Comparison of ENCODE assay signal across 8 cellular contexts in genomic region chr7:44581907-44582603, GRCh38. TPM values are rescaled to one million over a fixed set of nuclear protein-coding genes. Genes with fewer than 3 reads are reported as not detected.
DNase-seq lines count a peak whose midpoint lies in the region; ATAC-seq, FAIRE-seq and TF ChIP-seq lines count a peak whose summit lies in the region.

TMED4 (minus strand) TSS chr7:44582231; CDS start chr7:44582206, 25 bp downstream.

- peak within 1 kb of the TSS; percentile 73 for H3K4ac ChIP-seq in trophoblast cell (ENCODE audit: low read depth, low read length)

- CTCF ChIA-PET in T-cell (lab: Charles Lee): interaction anchor here (0.6 to 1.4 kb wide), 7 partner anchors 8 to 553 kb away, joined by 3 to 6 read pairs (median 3); partner anchors contain the start of genes DDX56 (in 1 of the 2) and OGDH (in 1 of the 2)

- H2AK5ac ChIP-seq in trophoblast cell (ENCODE audit: low read length): peak within 1 kb of the TSS; percentile 62

- peak within 1 kb of the TSS; percentile 14 for H2BK5ac ChIP-seq in trophoblast cell (ENCODE audit: low read depth, low read length, poor library complexity)

- no peak within 1 kb of the TSS for H3K23ac ChIP-seq in trophoblast cell (ENCODE audit: low read length)

- no peak within 1 kb of the TSS for H2BK12ac ChIP-seq in trophoblast cell (ENCODE audit: low read length)

- WGBS in adipose tissue, 3 donors: 0 to 1% (median 0%) methylated on average over 48 to 67 of the region's 67 CpGs
- no CpG with 5 or more reads among the region's 67 CpGs for WGBS in trophoblast cell (ENCODE audit: extremely low coverage, insufficient coverage, insufficient read length)
- 0% methylated on average over 37 of the region's 67 CpGs; no CpG with 5 or more reads in 1 of the 2 donors for WGBS in transverse colon (ENCODE audit: low coverage in 1 of 2), 2 donors

- H3K4me3 ChIP-seq in trophoblast cell (ENCODE audit: low read depth, low read length): peak within 1 kb of the TSS; percentile 91
- H3K4me3 ChIP-seq in transverse colon: peak within 1 kb of the TSS; percentile 59 to 81 (median 66)

- peak within 1 kb of the TSS; percentile 90 for H3K9ac ChIP-seq in trophoblast cell (ENCODE audit: low read length)

- TF ChIP-seq CTCF in transverse colon (IDR thresholded peaks at IDR 0.05): no peak

- in situ Hi-C loops in transverse colon (cut with MboI; ENCODE audit: low pct_ligation_motif_present in 1 of 4, low pct_unique_long_range_greater_than_20kb in 1 of 4, low sequenced_read_pairs in 3 of 4): loop anchor here (10.0 to 25.0 kb wide), 5 partner anchors 180 to 530 kb away; partner anchors contain the start of genes H2AZ2 (in 3 of the 4) and TBRG4 (in 3 of the 4)

- ATAC-seq in HG02840 (IDR thresholded peaks at IDR 0.05; ENCODE audit: low FRiP score, unreplicated experiment) (peak; percentile 87), T-cell (replicated peaks in 1 of 4) (peak; percentile 84 to 90 (median 87))

- peak within 1 kb of the TSS; percentile 62 for H2AFZ ChIP-seq in trophoblast cell (ENCODE audit: insufficient read depth, low read length, poor library complexity)

- H3K18ac ChIP-seq in trophoblast cell (ENCODE audit: low read length): peak within 1 kb of the TSS; percentile 71

- peak within 1 kb of the TSS; percentile 89 for H3K27ac ChIP-seq in adipose tissue (ENCODE audit: low read depth, low read length)
- H3K27ac ChIP-seq in trophoblast cell (ENCODE audit: low read depth, low read length): peak within 1 kb of the TSS; percentile 62
- peak within 1 kb of the TSS; percentile 90 to 95 (median 92) for H3K27ac ChIP-seq in transverse colon

- no peaks in the 10 kb centered on the region for H3K27me3 ChIP-seq in trophoblast cell (ENCODE audit: insufficient read depth, low read length)
- no peaks in the 10 kb centered on the region for H3K27me3 ChIP-seq in transverse colon

- H3K4me2 ChIP-seq in trophoblast cell (ENCODE audit: low read length): peak within 1 kb of the TSS; percentile 67

- peak within 1 kb of the TSS; percentile 95 to 97 for H3K27ac Mint-ChIP-seq in T-cell

- TF ChIP-seq POLR2A in GM12891 (IDR thresholded peaks at IDR 0.05; ENCODE audit: low read depth, low read length): peak; percentile 96
- TF ChIP-seq POLR2A in transverse colon (IDR thresholded peaks at IDR 0.05): peak; percentile 94

- peaks cover 31 to 42% (median 40%) of the 10 kb centered on the region in 3 donors for H3K4me1 Mint-ChIP-seq in T-cell

- peak; percentile 30 for TF ChIP-seq EP300 in transverse colon (IDR thresholded peaks at IDR 0.05; ENCODE audit: low read depth)

- peaks cover 9% of the 10 kb centered on the region for H3K79me1 ChIP-seq in trophoblast cell (ENCODE audit: low read length)

- intact Hi-C loops in cardiac septum (cut with DNase I) (loop anchor here (2.0 to 10.0 kb wide), 3 partner anchors 25 to 403 kb away; partner anchors contain the start of gene OGDH), transverse colon (cut with DNase I; ENCODE audit: low total_unique reads) (loop anchor here (1.0 to 5.0 kb wide), 2 partner anchors 22 to 265 kb away; partner anchors contain the start of gene H2AZ2)

- H4K8ac ChIP-seq in trophoblast cell (ENCODE audit: low read depth, low read length): peak within 1 kb of the TSS; percentile 94

- H3K79me2 ChIP-seq in trophoblast cell (ENCODE audit: control insufficient read depth, insufficient read depth, low read length, poor library complexity): peaks cover 9% of the 10 kb centered on the region

- peak within 1 kb of the TSS; percentile 90 for H3K4me3 Mint-ChIP-seq in T-cell

- H3K4me1 ChIP-seq in trophoblast cell (ENCODE audit: control insufficient read depth in 1 of 2, insufficient read depth in 2 of 2, low read length in 2 of 2) (peaks cover 10 to 11% of the 10 kb centered on the region in 2 experiments), transverse colon (peaks cover 15 to 21% (median 19%) of the 10 kb centered on the region in 4 donors)

- DNase-seq in GM12891 (ENCODE audit: insufficient read length, low spot score) (peak; percentile 97), NCI-H1436 treated with DMSO at 0.1 percent for 48 hours (lab: John Stamatoyannopoulos, UW) (peak; percentile 98), T-cell (peak; percentile 100), cardiac septum (ENCODE audit: low spot score) (peak; percentile 100), trophoblast cell (peak; percentile 99 to 100), transverse colon (peak; percentile 100)

- no peaks in the 10 kb centered on the region for H3K27me3 Mint-ChIP-seq in T-cell

- peaks cover 20% of the 10 kb centered on the region for H3K36me3 Mint-ChIP-seq in T-cell

- H4K91ac ChIP-seq in trophoblast cell (ENCODE audit: low read depth, low read length): peak within 1 kb of the TSS; percentile 81

- peak; percentile 100 for FAIRE-seq in GM12891 (lab: Jason Lieb, UNC)

- H2BK120ac ChIP-seq in trophoblast cell (ENCODE audit: insufficient read depth, low read length, poor library complexity): peak within 1 kb of the TSS; percentile 40

- H3K9me3 Mint-ChIP-seq in T-cell: no peaks in the 10 kb centered on the region

- peak within 1 kb of the TSS; percentile 86 for H4K12ac ChIP-seq in trophoblast cell (ENCODE audit: low read depth, low read length)

- POLR2A ChIA-PET in T-cell (lab: Charles Lee): interaction anchor here (0.6 to 2.2 kb wide), 10 partner anchors 8 to 273 kb away, joined by 3 to 15 read pairs (median 4); partner anchors contain the start of genes DDX56 (in 1 of the 2), H2AZ2 (in 1 of the 2) and OGDH (in 1 of the 2)

- peaks cover 14 to 17% of the 10 kb centered on the region in 2 experiments for H3K36me3 ChIP-seq in trophoblast cell (ENCODE audit: control insufficient read depth in 1 of 2, insufficient read depth in 2 of 2, low read length in 2 of 2)
- peaks cover 0 to 18% (median 4%) of the 10 kb centered on the region in 4 donors for H3K36me3 ChIP-seq in transverse colon

- H3K9me3 ChIP-seq in trophoblast cell (ENCODE audit: insufficient read depth, low read depth, low read length) (no peaks in the 10 kb centered on the region), transverse colon (no peaks in the 10 kb centered on the region)

- H3K14ac ChIP-seq in trophoblast cell (ENCODE audit: low read length): peak within 1 kb of the TSS; percentile 84

TF ChIP-seq in GM12891, 5 proteins besides CTCF, POLR2A, EP300 and RAD21:
- TF ChIP-seq POLR2AphosphoS5 (IDR thresholded peaks at IDR 0.05; ENCODE audit: low read depth, low read length) (peak; percentile 80), SPI1 (IDR thresholded peaks at IDR 0.05; ENCODE audit: low read depth, low read length) (peak; percentile 3; the same call in 1 of the 2 replicates), POU2F2 (IDR thresholded peaks at IDR 0.05; ENCODE audit: low read depth, low read length) (peak; percentile 15; the same call in 1 of the 2 replicates), TAF1 (IDR thresholded peaks at IDR 0.05; ENCODE audit: low read depth, low read length) (peak; percentile 86), PAX5 (IDR thresholded peaks at IDR 0.05; ENCODE audit: insufficient read depth, low read length, severe bottlenecking) (no peak)

RNA-seq across cellular contexts. Expression of gene TMED4, which starts in this region (rescaled TPM):
- polyA plus RNA-seq in GM12891 (2012; ENCODE audit: low read depth, missing spikeins): 32.4 TPM
- 100 to 1,000 TPM in 1 of 5 donors, 10 to 100 TPM in 4; 84.5 to 106 (median 93.1) TPM for total RNA-seq in T-cell
- 10 to 100 TPM; 21.6 to 43.0 (median 41.1) TPM for polyA plus RNA-seq in adipose tissue
- total RNA-seq in cardiac septum: 73.8 TPM
- polyA plus RNA-seq in trophoblast cell (2013): 48.8 and 49.9 TPM in 2 replicates
- 100 to 1,000 TPM; 226 to 303 (median 254) TPM for total RNA-seq in transverse colon

Comparison
In these comparisons a context has a peak if more than half of its experiments do, and no peak if none do; other contexts are left out.
1. Peak in every context shown above with its lines: DNase-seq, ATAC-seq, H3K4me3 ChIP-seq and H3K27ac ChIP-seq.